11 cellular contexts compared by ENCODE assay signal in genomic region chr11:121063728-121064127, GRCh38. TPM values are rescaled to one million over a fixed set of nuclear protein-coding genes. Genes with fewer than 3 reads are reported as not detected.
DNase-seq lines count a peak whose midpoint lies in the region; ATAC-seq and TF ChIP-seq lines count a peak whose summit lies in the region.
"Had no signal": no experiment of that assay in that cellular context is flagged by ENCODE, and none has a peak within 500 bp of the region (broad histone marks: within the 10 kb centered on the region; RNA-seq: fewer than 3 reads in every experiment).

No MANE protein-coding gene starts in this region.

- in situ Hi-C loops in KBM-7 (cut with MboI; ENCODE audit: low pct_unique_long_range_greater_than_20kb, low sequenced_read_pairs): no loop called here

- no peak overlapping the region for H3K4me2 ChIP-seq in neural cell (ENCODE audit: low read length)

- no peak overlapping the region for H3K4me3 ChIP-seq in neural cell (ENCODE audit: low read length)
- H3K4me3 ChIP-seq: skin epidermis had no signal

- no peaks in the 10 kb centered on the region for H3K27me3 ChIP-seq in neural cell (ENCODE audit: insufficient read depth, low read depth, low read length)

- no peak overlapping the region for H3K9ac ChIP-seq in neural cell (ENCODE audit: low read length)

- DNase-seq in COLO829 (ENCODE audit: low spot score): peak; percentile 1
- peak; percentile 9 for DNase-seq in KBM-7
- peak; percentile 17 for DNase-seq in dermis blood vessel endothelial cell
- DNase-seq in activated T-cell treated with anti-CD3 and anti-CD28 coated beads for 4 hours: no peak
- DNase-seq in SIG-M5 treated with dmso at 0.1 percent for 504 hours (lab: John Stamatoyannopoulos, UW; ENCODE audit: unreplicated experiment): no peak
- no peak for DNase-seq in ureter (ENCODE audit: low spot score)
- DNase-seq: NCI-H1930 had no signal

- TF ChIP-seq EP300 in neural cell (conservative IDR thresholded peaks at IDR 0.05; ENCODE audit: poor library complexity, severe bottlenecking): no peak

- H3K9me3 ChIP-seq in neural cell (ENCODE audit: low read length): no peaks in the 10 kb centered on the region

- no peak overlapping the region for H2AFZ ChIP-seq in neural cell (ENCODE audit: low read depth, low read length)

- TF ChIP-seq RAD21 in neural cell (conservative IDR thresholded peaks at IDR 0.05): no peak

- no peak for ATAC-seq in GM18867 (IDR thresholded peaks at IDR 0.05; ENCODE audit: unreplicated experiment)
- ATAC-seq: stimulated activated effector memory CD8-positive, alpha-beta T cell treated with anti-CD3 and anti-CD28 coated beads, Interleukin-12 subunit alpha, Interleukin-12 subunit beta, amount 100 ng/mL, for 72 hours had no signal

- no peaks in the 10 kb centered on the region for H3K79me2 ChIP-seq in neural cell (replicated peaks; ENCODE audit: insufficient read depth, low read length)

- H3K27ac ChIP-seq in neural cell (ENCODE audit: low read length): no peak overlapping the region
- H3K27ac ChIP-seq: skin epidermis had no signal

- no peaks in the 10 kb centered on the region for H3K9me2 ChIP-seq in neural cell (ENCODE audit: insufficient read depth, low read length)

- no peaks in the 10 kb centered on the region for H4K20me1 ChIP-seq in neural cell (ENCODE audit: insufficient read depth)

- H3K36me3 ChIP-seq in neural cell (ENCODE audit: insufficient read depth, low read length): peaks cover 14% of the 10 kb centered on the region

- TF ChIP-seq CTCF in neural cell (IDR thresholded peaks at IDR 0.05; ENCODE audit: poor library complexity, severe bottlenecking): peak; percentile 34

- no peaks in the 10 kb centered on the region for H3F3A ChIP-seq in neural cell (ENCODE audit: insufficient read depth, low read length, poor library complexity, severe bottlenecking)

TF ChIP-seq in neural cell, 6 proteins besides CTCF, POLR2A, EP300 and RAD21:
- TF ChIP-seq MXI1 (conservative IDR thresholded peaks at IDR 0.05; ENCODE audit: poor library complexity, severe bottlenecking) (no peak), TAF1 (IDR thresholded peaks at IDR 0.05; ENCODE audit: low read depth) (no peak), POLR2AphosphoS5 (IDR thresholded peaks at IDR 0.05) (no peak), REST (IDR thresholded peaks at IDR 0.05; ENCODE audit: borderline replicate concordance) (no peak), SMC3 (conservative IDR thresholded peaks at IDR 0.05; ENCODE audit: poor library complexity) (no peak), EZH2 (IDR thresholded peaks at IDR 0.05; ENCODE audit: borderline replicate concordance, insufficient read depth, low read length, poor library complexity, severe bottlenecking) (no peak)

RNA-seq across cellular contexts. Expression of gene TECTA, which starts 37.3 kb away (rescaled TPM):
- total RNA-seq in dermis blood vessel endothelial cell (0.42 and 0.51 TPM in 2 replicates), ureter (0.83 TPM)
- 2.6 and 3.3 TPM in 2 replicates for polyA plus RNA-seq in neural cell
- polyA minus RNA-seq in neural cell: 6.1 and 6.8 TPM in 2 replicates

RNA-seq across cellular contexts. Expression of gene TBCEL, which starts 39.8 kb away (rescaled TPM):
- 26.4 and 35.7 TPM in 2 replicates for total RNA-seq in dermis blood vessel endothelial cell
- 13.5 and 16.5 TPM in 2 replicates for polyA plus RNA-seq in neural cell
- 72.1 and 83.5 TPM in 2 replicates for polyA minus RNA-seq in neural cell
- total RNA-seq in ureter: 31.0 TPM

Comparison
In these comparisons a context has a peak if more than half of its experiments do, and no peak if none do; other contexts are left out.
1. DNase-seq: peak in COLO829 (single experiment), KBM-7 (single experiment) and dermis blood vessel endothelial cell (single experiment); none in activated T-cell treated with anti-CD3 and anti-CD28 coated beads for 4 hours (single experiment), SIG-M5 treated with dmso at 0.1 percent for 504 hours (single experiment) and ureter (single experiment).